In genomic region chr3:170865209-170866094, GRCh38 we compare ENCODE assay signal across 11 cellular contexts. TPM values are rescaled to one million over a fixed set of nuclear protein-coding genes. Genes with fewer than 3 reads are reported as not detected.
DNase-seq lines count a peak whose midpoint lies in the region; ATAC-seq lines count a peak whose summit lies in the region.
"Had no signal": no experiment of that assay in that cellular context is flagged by ENCODE, and none has a peak within 500 bp of the region (broad histone marks: within the 10 kb centered on the region; RNA-seq: fewer than 3 reads in every experiment).

No MANE protein-coding gene starts in this region.

- H3K23ac ChIP-seq in mesenchymal stem cell (ENCODE audit: low read length in 2 of 2) = no peak overlapping the region

- H2BK12ac ChIP-seq in mesenchymal stem cell (ENCODE audit: low read length in 2 of 2) = no peak overlapping the region

- no peak overlapping the region for H3K4me2 ChIP-seq in mesenchymal stem cell (ENCODE audit: low read length, poor library complexity, severe bottlenecking)

- H2AK5ac ChIP-seq in mesenchymal stem cell (ENCODE audit: low read length, severe bottlenecking) = no peak overlapping the region

- H2BK15ac ChIP-seq in mesenchymal stem cell (ENCODE audit: low read depth, poor library complexity, severe bottlenecking) = no peak overlapping the region

- H3K9ac ChIP-seq in SK-N-MC (ENCODE audit: insufficient read length) (no peak overlapping the region), mesenchymal stem cell (ENCODE audit: low read length) (no peak overlapping the region)

- no peak overlapping the region for H2BK5ac ChIP-seq in mesenchymal stem cell (ENCODE audit: low read depth, low read length, poor library complexity, severe bottlenecking)

- H4K91ac ChIP-seq in mesenchymal stem cell (ENCODE audit: low read length) = no peak overlapping the region

- ATAC-seq in activated CD8-positive, alpha-beta memory T cell treated with anti-CD3 and anti-CD28 coated beads, Interleukin-2, amount 10 ng/mL, durations not matched to agents 7 days and 5 days = no peak
- ATAC-seq in HG02870 (IDR thresholded peaks at IDR 0.05; ENCODE audit: unreplicated experiment) = no peak
- ATAC-seq: body of pancreas had no signal

- no peak overlapping the region for H3K18ac ChIP-seq in mesenchymal stem cell (ENCODE audit: low read depth in 1 of 2, low read length in 2 of 2)

- H3K4me3 ChIP-seq in SK-N-MC = no peak overlapping the region
- H3K4me3 ChIP-seq in mesenchymal stem cell (ENCODE audit: insufficient read depth in 1 of 2, low read depth in 1 of 2, low read length in 2 of 2) = no peak overlapping the region
- H3K4me3 ChIP-seq: body of pancreas had no signal

- peaks cover 38% of the 10 kb centered on the region for H3K36me3 ChIP-seq in SK-N-MC (ENCODE audit: insufficient read depth, low read length)
- peaks cover 2 to 35% of the 10 kb centered on the region in 2 experiments for H3K36me3 ChIP-seq in mesenchymal stem cell (ENCODE audit: control insufficient read depth in 1 of 2, insufficient read depth in 2 of 2, low read depth in 1 of 2, low read length in 2 of 2)

- no peaks in the 10 kb centered on the region for H3K27me3 ChIP-seq in mesenchymal stem cell (ENCODE audit: control insufficient read depth in 1 of 2, insufficient read depth in 1 of 2, low read length in 2 of 2)
- H3K27me3 ChIP-seq: body of pancreas had no signal

- no peak overlapping the region for H2AFZ ChIP-seq in mesenchymal stem cell (ENCODE audit: low read depth, low read length)

- H3K4me1 Mint-ChIP-seq in activated CD8-positive, alpha-beta memory T cell treated with anti-CD3 and anti-CD28 coated beads, Interleukin-2, amount 10 ng/mL, durations not matched to agents 7 days and 5 days = peaks cover 14% of the 10 kb centered on the region

- no peak overlapping the region for H3K27ac Mint-ChIP-seq in activated CD8-positive, alpha-beta memory T cell treated with anti-CD3 and anti-CD28 coated beads, Interleukin-2, amount 10 ng/mL, durations not matched to agents 7 days and 5 days

- no peaks in the 10 kb centered on the region for H3K4me1 ChIP-seq in mesenchymal stem cell (ENCODE audit: control insufficient read depth, insufficient read depth, low read depth, low read length)

- no peaks in the 10 kb centered on the region for H3K79me1 ChIP-seq in mesenchymal stem cell (replicated peaks; ENCODE audit: low read length, poor library complexity, severe bottlenecking)

- H3K27ac ChIP-seq in SK-N-MC = peak overlapping the region; percentile 56
- no peak overlapping the region for H3K27ac ChIP-seq in mesenchymal stem cell (ENCODE audit: low read length, poor library complexity, severe bottlenecking)
- H3K27ac ChIP-seq: body of pancreas had no signal

- no peaks in the 10 kb centered on the region for H3K9me3 Mint-ChIP-seq in activated CD8-positive, alpha-beta memory T cell treated with anti-CD3 and anti-CD28 coated beads, Interleukin-2, amount 10 ng/mL, durations not matched to agents 7 days and 5 days (ENCODE audit: low read depth)

- DNase-seq in activated CD8-positive, alpha-beta memory T cell treated with anti-CD3 and anti-CD28 coated beads, Interleukin-2, amount 50 U/mL, for 48 hours = peak; percentile 66
- no peak for DNase-seq in activated CD8-positive, alpha-beta memory T cell treated with anti-CD3 and anti-CD28 coated beads, Interleukin-2, amount 10 ng/mL, durations not matched to agents 7 days and 5 days
- DNase-seq in HT-29 (ENCODE audit: low spot score) = peak; percentile 65
- DNase-seq in SK-N-MC (ENCODE audit: low read depth, low spot score) = no peak
- DNase-seq in mesenchymal stem cell = no peak
- DNase-seq in NCI-H526 treated with DMSO at 0.1 percent for 48 hours (lab: John Stamatoyannopoulos, UW) = no peak
- DNase-seq in NCI-H1417 treated with DMSO at 0.1 percent for 48 hours (lab: John Stamatoyannopoulos, UW) = no peak
- DNase-seq: activated CD4-positive, alpha-beta T cell treated with anti-CD3 and anti-CD28 coated beads for 1 hour; body of pancreas; effector CD4-positive, alpha-beta T cell had no signal

- no peak overlapping the region for H3K4me3 Mint-ChIP-seq in activated CD8-positive, alpha-beta memory T cell treated with anti-CD3 and anti-CD28 coated beads, Interleukin-2, amount 10 ng/mL, durations not matched to agents 7 days and 5 days

- H3K36me3 Mint-ChIP-seq in activated CD8-positive, alpha-beta memory T cell treated with anti-CD3 and anti-CD28 coated beads, Interleukin-2, amount 10 ng/mL, durations not matched to agents 7 days and 5 days = peaks cover 38% of the 10 kb centered on the region

- no peaks in the 10 kb centered on the region for H3K27me3 Mint-ChIP-seq in activated CD8-positive, alpha-beta memory T cell treated with anti-CD3 and anti-CD28 coated beads, Interleukin-2, amount 10 ng/mL, durations not matched to agents 7 days and 5 days

- 89% methylated on average over 9 of the region's 10 CpGs for WGBS in mesenchymal stem cell

- H3K14ac ChIP-seq in mesenchymal stem cell (ENCODE audit: low read length in 2 of 2) = no peak overlapping the region

- H2BK120ac ChIP-seq in mesenchymal stem cell (ENCODE audit: low read depth, low read length) = no peak overlapping the region

- H3K4ac ChIP-seq in mesenchymal stem cell (ENCODE audit: low read depth in 1 of 2, low read length in 2 of 2) = no peak overlapping the region

- H3K9me3 ChIP-seq in SK-N-MC (ENCODE audit: low read depth, low read length) (no peaks in the 10 kb centered on the region), mesenchymal stem cell (ENCODE audit: control insufficient read depth, low read length) (no peaks in the 10 kb centered on the region)
- H3K9me3 ChIP-seq: body of pancreas had no signal

- CTCF ChIA-PET in activated CD8-positive, alpha-beta memory T cell treated with anti-CD3 and anti-CD28 coated beads, Interleukin-2, amount 10 ng/mL, durations not matched to agents 7 days and 5 days (lab: Charles Lee) = interaction anchor here (1.2 kb wide), 1 partner anchor 17 kb away, joined by 3 read pairs; no protein-coding TSS in a partner anchor

- H4K8ac ChIP-seq in mesenchymal stem cell (ENCODE audit: low read length) = peak overlapping the region; percentile 23

RNA-seq across cellular contexts. Expression of gene RPL22L1, which starts 4.5 kb away (rescaled TPM):
- total RNA-seq in activated CD8-positive, alpha-beta memory T cell treated with anti-CD3 and anti-CD28 coated beads, Interleukin-2, amount 10 ng/mL, durations not matched to agents 7 days and 5 days = 100 to 1,000 TPM; 116 to 149 TPM
- 18.6 and 36.1 TPM in 2 replicates for total RNA-seq in HT-29 (2014; rRNA removed; shearing (Covaris generic))
- polyA plus RNA-seq in mesenchymal stem cell (2013, experiment 1 of 2) = 380 TPM
- 394 TPM for polyA plus RNA-seq in mesenchymal stem cell (2013, experiment 2 of 2)

RNA-seq across cellular contexts. Expression of gene EIF5A2, which starts 43.0 kb away (rescaled TPM):
- total RNA-seq in activated CD8-positive, alpha-beta memory T cell treated with anti-CD3 and anti-CD28 coated beads, Interleukin-2, amount 10 ng/mL, durations not matched to agents 7 days and 5 days = 10 to 100 TPM; 11.8 to 12.3 TPM
- 2.8 and 3.9 TPM in 2 replicates for total RNA-seq in HT-29 (2014; rRNA removed; shearing (Covaris generic))
- polyA plus RNA-seq in mesenchymal stem cell (2013, experiment 1 of 2) = 7.9 TPM
- 10.5 TPM for polyA plus RNA-seq in mesenchymal stem cell (2013, experiment 2 of 2)

Comparison
In these comparisons a context has a peak if more than half of its experiments do, and no peak if none do; other contexts are left out.
1. DNase-seq: peak in activated CD8-positive, alpha-beta memory T cell treated with anti-CD3 and anti-CD28 coated beads, Interleukin-2, amount 50 U/mL, for 48 hours (single experiment) and HT-29 (single experiment); none in activated CD8-positive, alpha-beta memory T cell treated with anti-CD3 and anti-CD28 coated beads, Interleukin-2, amount 10 ng/mL, durations not matched to agents 7 days and 5 days (single experiment), SK-N-MC (single experiment), mesenchymal stem cell (single experiment), NCI-H526 treated with DMSO at 0.1 percent for 48 hours (single experiment) and NCI-H1417 treated with DMSO at 0.1 percent for 48 hours (single experiment).